In the genomic region with DNA sequence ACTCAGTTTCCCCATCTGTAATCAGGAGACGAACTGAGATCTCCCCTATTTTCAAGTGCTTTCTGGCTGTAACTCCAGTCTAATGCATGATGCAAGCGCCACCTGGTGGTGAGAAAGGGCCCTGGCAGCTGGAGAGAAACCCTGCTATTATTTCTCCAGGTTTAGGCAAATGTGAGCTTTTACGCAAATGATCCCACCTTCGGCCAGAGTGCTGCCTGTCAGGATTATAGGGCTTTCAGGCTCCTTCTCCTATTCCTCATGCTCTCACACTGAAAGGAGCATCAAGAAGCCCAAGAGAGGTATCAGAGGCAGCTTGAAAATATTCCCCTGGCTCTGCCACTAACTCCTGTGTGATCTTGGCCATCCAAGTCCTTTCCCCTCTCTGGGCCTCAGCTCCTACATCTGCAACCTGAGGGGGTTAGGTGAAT, we compare ENCODE assay signal across 8 cellular contexts.
A peak's percentile ranks its signal among the peaks of the same experiment; 100 is the strongest.
DNase-seq lines count a peak whose midpoint lies in the region; ATAC-seq and TF ChIP-seq lines count a peak whose summit lies in the region.

No MANE protein-coding gene starts in this region.

- ATAC-seq in esophagus mucosa: peak; percentile 44
- peak; percentile 46 for ATAC-seq in naive thymus-derived CD4-positive, alpha-beta T cell
- ATAC-seq in GM19455 (IDR thresholded peaks at IDR 0.05; ENCODE audit: unreplicated experiment): no peak

- H3K4me1 Mint-ChIP-seq in naive thymus-derived CD4-positive, alpha-beta T cell: peaks cover 0 to 4% (median 0%) of the 10 kb centered on the region in 7 donors

- intact Hi-C loops in naive thymus-derived CD4-positive, alpha-beta T cell (cut with micrococcal nuclease): loop anchor here (1.0 kb wide), 3 partner anchors 156 to 433 kb away; no protein-coding TSS in a partner anchor

- no peaks in the 10 kb centered on the region for H3K9me3 ChIP-seq in naive thymus-derived CD4-positive, alpha-beta T cell (ENCODE audit: control insufficient read depth in 2 of 3, low read length in 3 of 3)

- H3K9me3 Mint-ChIP-seq in naive thymus-derived CD4-positive, alpha-beta T cell: no peaks in the 10 kb centered on the region

- POLR2A ChIA-PET in BJ (lab: Charles Lee): interaction anchor here (0.6 kb wide), 1 partner anchor 157 kb away, joined by 3 read pairs; no protein-coding TSS in a partner anchor
- POLR2A ChIA-PET in naive thymus-derived CD4-positive, alpha-beta T cell (lab: Charles Lee): no interaction called here

- no peaks in the 10 kb centered on the region for H3K4me1 ChIP-seq in naive thymus-derived CD4-positive, alpha-beta T cell (ENCODE audit: control insufficient read depth in 2 of 2, insufficient read depth in 2 of 2, low read length in 2 of 2)

- H3K27ac Mint-ChIP-seq in naive thymus-derived CD4-positive, alpha-beta T cell: no peak overlapping the region

- no peak overlapping the region for H3K4me3 Mint-ChIP-seq in naive thymus-derived CD4-positive, alpha-beta T cell

- H3K27ac ChIP-seq in naive thymus-derived CD4-positive, alpha-beta T cell (ENCODE audit: low read depth, low read length): no peak overlapping the region

- DNase-seq in BJ (ENCODE audit: low read depth) (no peak), HCEC 1CT (peak; percentile 48), NOMO-1 treated with DMSO at 0.1 percent for 48 hours (lab: John Stamatoyannopoulos, UW; ENCODE audit: unreplicated experiment) (peak; percentile 28)
- peak; percentile 87 for DNase-seq in activated CD8-positive, alpha-beta memory T cell treated with anti-CD3 and anti-CD28 coated beads, Interleukin-2, amount 50 U/mL, for 48 hours
- peak; percentile 19 to 63 (median 48) for DNase-seq in naive thymus-derived CD4-positive, alpha-beta T cell
- DNase-seq in stimulated activated CD8-positive, alpha-beta memory T cell treated with anti-CD3 and anti-CD28 coated beads, Interleukin-7, amount 100 ng/mL, for 4 hours (ENCODE audit: low read depth in 2 of 2): peak; percentile 30 to 34

- H3K27me3 Mint-ChIP-seq in naive thymus-derived CD4-positive, alpha-beta T cell: peaks cover 0 to 14% (median 8%) of the 10 kb centered on the region in 5 donors

- H3K36me3 ChIP-seq in BJ (ENCODE audit: control insufficient read depth, insufficient read depth, low read length): no peaks in the 10 kb centered on the region
- no peaks in the 10 kb centered on the region for H3K36me3 ChIP-seq in naive thymus-derived CD4-positive, alpha-beta T cell (ENCODE audit: control insufficient read depth in 2 of 3, insufficient read depth in 3 of 3, low read length in 3 of 3)

- no peak overlapping the region for H3K4me3 ChIP-seq in BJ (ENCODE audit: low read depth, low read length)
- H3K4me3 ChIP-seq in naive thymus-derived CD4-positive, alpha-beta T cell (ENCODE audit: low read length): no peak overlapping the region

- peak; percentile 94 for TF ChIP-seq CTCF in BJ (IDR thresholded peaks at IDR 0.05; ENCODE audit: insufficient read depth, low read depth, low read length)

- 0 out of 2 replicates have a peak, but pooled peaks cover 2% of the 10 kb centered on the region for H3K27me3 ChIP-seq in BJ (ENCODE audit: control insufficient read depth, insufficient read depth, low read length)
- no peaks in the 10 kb centered on the region for H3K27me3 ChIP-seq in naive thymus-derived CD4-positive, alpha-beta T cell (ENCODE audit: control insufficient read depth in 2 of 2, insufficient read depth in 2 of 2, low read length in 2 of 2)

- no peaks in the 10 kb centered on the region for H3K36me3 Mint-ChIP-seq in naive thymus-derived CD4-positive, alpha-beta T cell

- CTCF ChIA-PET in BJ (lab: Yijun Ruan, JAX): interaction anchor here (0.5 to 7.5 kb wide), 52 partner anchors 9 to 759 kb away, joined by 3 to 120 read pairs (median 3); a partner anchor contains a TSS
- CTCF ChIA-PET in naive thymus-derived CD4-positive, alpha-beta T cell (lab: Charles Lee): interaction anchor here (0.6 to 1.2 kb wide), 13 partner anchors 8 to 563 kb away, joined by 3 to 8 read pairs (median 3); no protein-coding TSS in a partner anchor
